In genomic region chr5:137491121-137491520, GRCh38 we compare ENCODE assay signal across 25 cellular contexts. TPM values are rescaled to one million over a fixed set of nuclear protein-coding genes. Genes with fewer than 3 reads are reported as not detected.
DNase-seq lines count a peak whose midpoint lies in the region; TF ChIP-seq lines count a peak whose summit lies in the region.
"Had no signal": no experiment of that assay in that cellular context is flagged by ENCODE, and none has a peak within 500 bp of the region (broad histone marks: within the 10 kb centered on the region; RNA-seq: fewer than 3 reads in every experiment).

No MANE protein-coding gene starts in this region.

- CTCF ChIA-PET in mammary epithelial cell (lab: Charles Lee; ENCODE audit: low non-redundant PET), result interaction anchor here (0.6 kb wide), 1 partner anchor 30 kb away, joined by 3 read pairs; no protein-coding TSS in a partner anchor

- intact Hi-C loops in mammary epithelial cell (cut with micrococcal nuclease), result no loop called here

- DNase-seq in EH (ENCODE audit: low read depth) (peak; percentile 30), NCI-H2227 treated with DMSO at 0.1 percent for 48 hours (lab: John Stamatoyannopoulos, UW) (peak; percentile 67), mammary epithelial cell (peak; percentile 33), kidney tubule cell (ENCODE audit: low spot score) (peak; percentile 80), NCI-H1105 treated with DMSO at 0.1 percent for 48 hours (lab: John Stamatoyannopoulos, UW) (no peak), DMS153 (lab: John Stamatoyannopoulos, UW) (no peak), immature natural killer cell (no peak), medulla oblongata (ENCODE audit: extremely low spot score) (no peak)
- DNase-seq: activated B cell treated with CpG ODN at 0.5 μM for 24 hours; activated CD8-positive, alpha-beta T cell treated with anti-CD3 and anti-CD28 coated beads for 36 hours; activated naive CD4-positive, alpha-beta T cell treated with anti-CD3 and anti-CD28 coated beads, Interleukin-2, amount 50 U/mL, for 16 hours; activated T-cell treated with anti-CD3 and anti-CD28 coated beads, Interleukin-2, amount 50 U/mL, for 4 hours; colonic mucosa; DMS 273 treated with DMSO at 0.1 percent for 48 hours; gastrocnemius medialis; HCEC 1CT; NCI-H1092; NCI-H2081 treated with DMSO at 0.1 percent for 48 hours; NCI-H524 treated with DMSO at 0.1 percent for 48 hours; substantia nigra; T-helper 2 cell had no signal

- peaks cover 0 to 2% (median 0%) of the 10 kb centered on the region in 6 donors for H3K9me3 Mint-ChIP-seq in immature natural killer cell
- H3K9me3 Mint-ChIP-seq: activated B cell treated with CpG ODN at 0.5 μM for 24 hours; activated CD8-positive, alpha-beta T cell treated with anti-CD3 and anti-CD28 coated beads for 36 hours; activated T-cell treated with anti-CD3 and anti-CD28 coated beads, Interleukin-2, amount 50 U/mL, for 4 hours; neural crest cell had no signal

- H3K9ac ChIP-seq in mammary epithelial cell (ENCODE audit: insufficient read depth, low read length), result no peak overlapping the region

- H3K27me3 Mint-ChIP-seq in immature natural killer cell (ENCODE audit: low read depth in 3 of 3), result peaks cover 0 to 4% (median 3%) of the 10 kb centered on the region in 3 donors

- H3K4me2 ChIP-seq in mammary epithelial cell (ENCODE audit: insufficient read depth, low read depth, low read length), result no peak overlapping the region

- H3K4me3 Mint-ChIP-seq in immature natural killer cell, result no peak overlapping the region
- H3K4me3 Mint-ChIP-seq: activated B cell treated with CpG ODN at 0.5 μM for 24 hours; activated CD8-positive, alpha-beta T cell treated with anti-CD3 and anti-CD28 coated beads for 36 hours; activated T-cell treated with anti-CD3 and anti-CD28 coated beads, Interleukin-2, amount 50 U/mL, for 4 hours; neural crest cell had no signal

- H3K27me3 ChIP-seq in mammary epithelial cell (ENCODE audit: insufficient read depth, low read length), result no peaks in the 10 kb centered on the region
- H3K27me3 ChIP-seq: colonic mucosa, gastrocnemius medialis had no signal

- BruUV-seq in mammary epithelial cell (replicated peaks; lab: Mats Ljungman, UMichigan), result no TSS peak

- H2AFZ ChIP-seq in mammary epithelial cell (ENCODE audit: low read depth, low read length), result no peak overlapping the region

- no peak for TF ChIP-seq CTCF in mammary epithelial cell (conservative IDR thresholded peaks at IDR 0.05 in 1 of 2, IDR thresholded peaks at IDR 0.05 in 1 of 2; ENCODE audit: extremely low read depth in 1 of 2, insufficient read depth in 1 of 2, low read depth in 1 of 2, low read length in 2 of 2)

- H3K4me3 ChIP-seq in mammary epithelial cell (replicated peaks in 1 of 3; ENCODE audit: insufficient read depth in 1 of 3, low read depth in 2 of 3, low read length in 3 of 3), result no peak overlapping the region
- H3K4me3 ChIP-seq: colonic mucosa, gastrocnemius medialis, K562, SJSA1 had no signal

- no peak overlapping the region for H3K27ac ChIP-seq in mammary epithelial cell (ENCODE audit: insufficient read depth, low read depth, low read length)
- H3K27ac ChIP-seq: C4-2B, colonic mucosa, gastrocnemius medialis, SJSA1 had no signal

- WGBS in mammary epithelial cell (ENCODE audit: low coverage, missing lambda C conversion rate), result 75% methylated on average over 4 of the region's 4 CpGs

- H3K4me1 Mint-ChIP-seq in immature natural killer cell, result no peaks in the 10 kb centered on the region
- H3K4me1 Mint-ChIP-seq: activated B cell treated with CpG ODN at 0.5 μM for 24 hours had no signal

- H3K27ac Mint-ChIP-seq in immature natural killer cell, result no peak overlapping the region
- H3K27ac Mint-ChIP-seq: activated B cell treated with CpG ODN at 0.5 μM for 24 hours; activated CD8-positive, alpha-beta T cell treated with anti-CD3 and anti-CD28 coated beads for 36 hours had no signal

- H4K20me1 ChIP-seq in mammary epithelial cell (ENCODE audit: insufficient read depth, low read length), result no peaks in the 10 kb centered on the region

- in situ Hi-C loops in mammary epithelial cell (cut with MboI; ENCODE audit: low sequenced_read_pairs in 2 of 2), result loop anchor here in 1 of 2 donors (10.0 to 25.0 kb wide), 2 partner anchors 176 to 679 kb away; no protein-coding TSS in a partner anchor

- dilution Hi-C loops in mammary epithelial cell (cut with HindIII; ENCODE audit: low sequenced_read_pairs), result loop anchor here (5.0 to 10.0 kb wide), 2 partner anchors 56 to 166 kb away; no protein-coding TSS in a partner anchor

- no peaks in the 10 kb centered on the region for H3K36me3 Mint-ChIP-seq in immature natural killer cell

- H3K36me3 ChIP-seq in mammary epithelial cell (ENCODE audit: insufficient read depth, low read length), result no peaks in the 10 kb centered on the region
- H3K36me3 ChIP-seq: colonic mucosa, gastrocnemius medialis, SJSA1 had no signal

- peaks cover 8% of the 10 kb centered on the region for H3K4me1 ChIP-seq in mammary epithelial cell (ENCODE audit: insufficient read depth, low read length)
- H3K4me1 ChIP-seq: colonic mucosa, gastrocnemius medialis, SJSA1 had no signal

- no peaks in the 10 kb centered on the region for H3K9me3 ChIP-seq in mammary epithelial cell (replicated peaks; ENCODE audit: insufficient read depth, low read length)
- H3K9me3 ChIP-seq: colonic mucosa, gastrocnemius medialis had no signal

- H3K79me2 ChIP-seq in mammary epithelial cell (ENCODE audit: insufficient read depth, low read length), result no peaks in the 10 kb centered on the region

RNA-seq across cellular contexts. Expression of gene SPOCK1, which starts 8.0 kb away (rescaled TPM):
- 10 to 100 TPM; 13.3 to 14.9 TPM for total RNA-seq in mammary epithelial cell
- polyA plus RNA-seq in mammary epithelial cell, result 7.3 TPM
- 19.4 TPM for polyA minus RNA-seq in mammary epithelial cell
- polyA plus RNA-seq in immature natural killer cell, result not detected
- total RNA-seq: activated B cell treated with CpG ODN at 0.5 μM for 24 hours; activated CD8-positive, alpha-beta T cell treated with anti-CD3 and anti-CD28 coated beads for 36 hours; activated T-cell treated with anti-CD3 and anti-CD28 coated beads, Interleukin-2, amount 50 U/mL, for 4 hours had no signal

Comparison
In these comparisons a context has a peak if more than half of its experiments do, and no peak if none do; other contexts are left out.
1. DNase-seq: peak in EH (single experiment), NCI-H2227 treated with DMSO at 0.1 percent for 48 hours (single experiment), mammary epithelial cell (single experiment) and kidney tubule cell (single experiment); none in NCI-H1105 treated with DMSO at 0.1 percent for 48 hours (single experiment), DMS153 (single experiment), immature natural killer cell (0 of 3) and medulla oblongata (single experiment).